ENCODE assay signal across 19 cellular contexts in genomic region chr15:36109943-36110658, GRCh38.
A peak's percentile ranks its signal among the peaks of the same experiment; 100 is the strongest.
DNase-seq lines count a peak whose midpoint lies in the region; ATAC-seq and TF ChIP-seq lines count a peak whose summit lies in the region.
"Had no signal": no experiment of that assay in that cellular context is flagged by ENCODE, and none has a peak within 500 bp of the region (broad histone marks: within the 10 kb centered on the region; RNA-seq: fewer than 3 reads in every experiment).

No MANE protein-coding gene starts in this region.

- H3K27ac ChIP-seq in mammary epithelial cell (ENCODE audit: insufficient read depth, low read depth, low read length) = no peak overlapping the region
- H3K27ac ChIP-seq: pancreas had no signal

- no peaks in the 10 kb centered on the region for H3K27me3 ChIP-seq in mammary epithelial cell (ENCODE audit: insufficient read depth, low read length)
- H3K27me3 ChIP-seq: pancreas had no signal

- peak overlapping the region; percentile 66 for H3K4me2 ChIP-seq in mammary epithelial cell (ENCODE audit: insufficient read depth, low read depth, low read length)

- no peak for ATAC-seq in GM19397 (IDR thresholded peaks at IDR 0.05; ENCODE audit: unreplicated experiment)
- ATAC-seq in activated T-cell treated with anti-CD3 and anti-CD28 coated beads, Interleukin-2, amount 50 U/mL, for 4 hours = no peak
- ATAC-seq: HepG2; mucosa of descending colon; stimulated activated memory B cell treated with anti-CD40 and anti-IgM and Interleukin-4, amounts not matched to agents 10 μg/mL and 1 μg/mL and 100 μg/mL, for 72 hours had no signal

- H2AFZ ChIP-seq in mammary epithelial cell (ENCODE audit: low read depth, low read length) = no peak overlapping the region

- DNase-seq in AG08395 (ENCODE audit: low spot score) (peak; percentile 49), LHCN-M2 (ENCODE audit: low read depth) (peak; percentile 65), mammary epithelial cell (peak; percentile 51), left kidney (ENCODE audit: low read depth, low spot score) (peak; percentile 52), SIG-M5 (lab: John Stamatoyannopoulos, UW) (no peak)
- DNase-seq in activated CD4-positive, alpha-beta T cell treated with anti-CD3 and anti-CD28 coated beads for 1 hour = no peak
- DNase-seq in activated T-cell treated with anti-CD3 and anti-CD28 coated beads, Interleukin-2, amount 50 U/mL, for 4 hours = no peak
- DNase-seq: activated naive CD4-positive, alpha-beta T cell treated with anti-CD3 and anti-CD28 coated beads, Interleukin-2, amount 50 U/mL, for 16 hours; MV-4-11; NK-92 treated with Interleukin-12 subunit alpha and Interleukin-12 subunit beta, amount 100 ng/mL, for 24 hours; small intestine had no signal

- H3K9me3 Mint-ChIP-seq in activated T-cell treated with anti-CD3 and anti-CD28 coated beads, Interleukin-2, amount 50 U/mL, for 4 hours = no peaks in the 10 kb centered on the region
- H3K9me3 Mint-ChIP-seq: stimulated activated memory B cell treated with anti-CD40 and anti-IgM and Interleukin-4, amounts not matched to agents 10 μg/mL and 1 μg/mL and 100 μg/mL, for 72 hours; T-helper 2 cell treated with Interferon-gamma antibody and Interleukin-4, amounts not matched to agents 5 μg/mL and 100 μg/mL, for 36 hours had no signal

- TF ChIP-seq CTCF in mammary epithelial cell (conservative IDR thresholded peaks at IDR 0.05 in 1 of 2, IDR thresholded peaks at IDR 0.05 in 1 of 2; ENCODE audit: extremely low read depth in 1 of 2, insufficient read depth in 1 of 2, low read depth in 1 of 2, low read length in 2 of 2) = no peak

- H3K9ac ChIP-seq in mammary epithelial cell (ENCODE audit: insufficient read depth, low read length) = no peak overlapping the region

- in situ Hi-C loops in mammary epithelial cell (cut with MboI; ENCODE audit: low sequenced_read_pairs in 2 of 2) = no loop called here

- H3K9me3 ChIP-seq in mammary epithelial cell (replicated peaks; ENCODE audit: insufficient read depth, low read length) = no peaks in the 10 kb centered on the region
- H3K9me3 ChIP-seq: mucosa of descending colon, pancreas had no signal

- H3K4me1 Mint-ChIP-seq in activated T-cell treated with anti-CD3 and anti-CD28 coated beads, Interleukin-2, amount 50 U/mL, for 4 hours (ENCODE audit: low read depth) = no peaks in the 10 kb centered on the region
- H3K4me1 Mint-ChIP-seq: central memory CD8-positive, alpha-beta T cell; stimulated activated memory B cell treated with anti-CD40 and anti-IgM and Interleukin-4, amounts not matched to agents 10 μg/mL and 1 μg/mL and 100 μg/mL, for 72 hours had no signal

- CTCF ChIA-PET in mammary epithelial cell (lab: Charles Lee; ENCODE audit: low non-redundant PET) = no interaction called here

- H3K4me3 ChIP-seq in mammary epithelial cell (replicated peaks in 1 of 3; ENCODE audit: insufficient read depth in 1 of 3, low read depth in 2 of 3, low read length in 3 of 3) = no peak overlapping the region
- H3K4me3 ChIP-seq: mucosa of descending colon, pancreas had no signal

- no peaks in the 10 kb centered on the region for H3K36me3 Mint-ChIP-seq in activated T-cell treated with anti-CD3 and anti-CD28 coated beads, Interleukin-2, amount 50 U/mL, for 4 hours (ENCODE audit: insufficient read depth)
- H3K36me3 Mint-ChIP-seq: stimulated activated memory B cell treated with anti-CD40 and anti-IgM and Interleukin-4, amounts not matched to agents 10 μg/mL and 1 μg/mL and 100 μg/mL, for 72 hours; type B pancreatic cell had no signal

- H3K79me2 ChIP-seq in mammary epithelial cell (ENCODE audit: insufficient read depth, low read length) = no peaks in the 10 kb centered on the region

- H3K27me3 Mint-ChIP-seq in activated T-cell treated with anti-CD3 and anti-CD28 coated beads, Interleukin-2, amount 50 U/mL, for 4 hours (ENCODE audit: low read depth) = no peaks in the 10 kb centered on the region
- H3K27me3 Mint-ChIP-seq: central memory CD8-positive, alpha-beta T cell; stimulated activated memory B cell treated with anti-CD40 and anti-IgM and Interleukin-4, amounts not matched to agents 10 μg/mL and 1 μg/mL and 100 μg/mL, for 72 hours; type B pancreatic cell had no signal

- intact Hi-C loops in mammary epithelial cell (cut with micrococcal nuclease) = no loop called here

- no TSS peak for BruUV-seq in mammary epithelial cell (replicated peaks; lab: Mats Ljungman, UMichigan)

- no peaks in the 10 kb centered on the region for H4K20me1 ChIP-seq in mammary epithelial cell (ENCODE audit: insufficient read depth, low read length)

- H3K4me1 ChIP-seq in mammary epithelial cell (ENCODE audit: insufficient read depth, low read length) = peaks cover 12% of the 10 kb centered on the region
- H3K4me1 ChIP-seq: pancreas had no signal

- 8% methylated on average over 2 of the region's 2 CpGs for WGBS in mammary epithelial cell (ENCODE audit: low coverage, missing lambda C conversion rate)

- no peak overlapping the region for H3K4me3 Mint-ChIP-seq in activated T-cell treated with anti-CD3 and anti-CD28 coated beads, Interleukin-2, amount 50 U/mL, for 4 hours
- H3K4me3 Mint-ChIP-seq: central memory CD8-positive, alpha-beta T cell; stimulated activated memory B cell treated with anti-CD40 and anti-IgM and Interleukin-4, amounts not matched to agents 10 μg/mL and 1 μg/mL and 100 μg/mL, for 72 hours; T-helper 2 cell treated with Interferon-gamma antibody and Interleukin-4, amounts not matched to agents 5 μg/mL and 100 μg/mL, for 36 hours; type B pancreatic cell had no signal

- dilution Hi-C loops in mammary epithelial cell (cut with HindIII; ENCODE audit: low sequenced_read_pairs) = no loop called here

- no peaks in the 10 kb centered on the region for H3K36me3 ChIP-seq in mammary epithelial cell (ENCODE audit: insufficient read depth, low read length)
- H3K36me3 ChIP-seq: pancreas had no signal

Comparison
In these comparisons a context has a peak if more than half of its experiments do, and no peak if none do; other contexts are left out.
1. DNase-seq: peak in AG08395 (single experiment), LHCN-M2 (single experiment), mammary epithelial cell (single experiment) and left kidney (single experiment); none in activated CD4-positive, alpha-beta T cell treated with anti-CD3 and anti-CD28 coated beads for 1 hour (single experiment), activated T-cell treated with anti-CD3 and anti-CD28 coated beads, Interleukin-2, amount 50 U/mL, for 4 hours (single experiment) and SIG-M5 (single experiment).